Comparison of ENCODE assay signal across 14 cellular contexts in the genomic region with DNA sequence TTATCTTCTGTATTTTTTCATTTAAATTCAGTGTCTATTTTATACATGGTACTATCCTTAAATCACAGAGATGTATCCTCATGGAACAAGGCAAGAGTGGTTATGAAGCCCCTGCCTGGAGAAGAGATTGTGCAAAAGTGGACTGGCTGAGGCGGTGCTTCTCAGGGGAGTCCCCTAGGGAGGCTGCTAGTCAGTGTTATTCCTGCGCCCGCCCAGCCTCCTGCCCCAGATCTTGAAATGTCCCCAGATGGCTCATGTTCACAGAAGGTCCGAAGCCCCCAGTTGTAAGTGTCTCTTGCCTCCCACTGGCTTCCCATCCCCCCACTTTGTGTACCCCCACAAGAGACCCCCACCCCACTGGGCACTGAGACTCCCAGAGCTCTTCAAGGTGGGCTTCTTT.
DNase-seq lines count a peak whose midpoint lies in the region; ATAC-seq and TF ChIP-seq lines count a peak whose summit lies in the region.
"Had no signal": no experiment of that assay in that cellular context is flagged by ENCODE, and none has a peak within 500 bp of the region (broad histone marks: within the 10 kb centered on the region; RNA-seq: fewer than 3 reads in every experiment).

No MANE protein-coding gene starts in this region.

- TF ChIP-seq POLR2A in esophagus muscularis mucosa (IDR thresholded peaks at IDR 0.05; ENCODE audit: low read depth) (no peak), uterus (IDR thresholded peaks at IDR 0.05) (no peak), Peyer's patch (IDR thresholded peaks at IDR 0.05) (no peak)

- H3K9me3 Mint-ChIP-seq in stimulated activated memory B cell treated with anti-CD40 and anti-IgM and Interleukin-4, amounts not matched to agents 10 μg/mL and 1 μg/mL and 100 μg/mL, for 72 hours = peaks cover 4% of the 10 kb centered on the region

- peaks cover 9 to 38% (median 32%) of the 10 kb centered on the region in 4 donors for H3K4me1 ChIP-seq in esophagus muscularis mucosa
- no peaks in the 10 kb centered on the region for H3K4me1 ChIP-seq in left ventricle myocardium inferior
- H3K4me1 ChIP-seq in rectal smooth muscle tissue (ENCODE audit: control insufficient read depth, insufficient read depth, low read length) = peaks cover 7% of the 10 kb centered on the region
- H3K4me1 ChIP-seq in uterus = peaks cover 13% of the 10 kb centered on the region in 2 donors
- H3K4me1 ChIP-seq in Peyer's patch = no peaks in the 10 kb centered on the region
- H3K4me1 ChIP-seq: A549, BE2C had no signal

- no peak overlapping the region for H3K27ac Mint-ChIP-seq in stimulated activated memory B cell treated with anti-CD40 and anti-IgM and Interleukin-4, amounts not matched to agents 10 μg/mL and 1 μg/mL and 100 μg/mL, for 72 hours
- H3K27ac Mint-ChIP-seq: CD4-positive, alpha-beta memory T cell had no signal

- TF ChIP-seq CTCF in esophagus muscularis mucosa (IDR thresholded peaks at IDR 0.05) (no peak), left ventricle myocardium inferior (IDR thresholded peaks at IDR 0.05; ENCODE audit: borderline replicate concordance) (no peak), uterus (IDR thresholded peaks at IDR 0.05) (no peak), Peyer's patch (IDR thresholded peaks at IDR 0.05) (no peak)

- no peak for ATAC-seq in stimulated activated memory B cell treated with anti-CD40 and anti-IgM and Interleukin-4, amounts not matched to agents 10 μg/mL and 1 μg/mL and 100 μg/mL, for 72 hours
- ATAC-seq: A549, GM12878, HCT116 had no signal

- no peaks in the 10 kb centered on the region for H3K36me3 Mint-ChIP-seq in stimulated activated memory B cell treated with anti-CD40 and anti-IgM and Interleukin-4, amounts not matched to agents 10 μg/mL and 1 μg/mL and 100 μg/mL, for 72 hours
- H3K36me3 Mint-ChIP-seq: CD4-positive, alpha-beta memory T cell had no signal

- H3K4me1 Mint-ChIP-seq in stimulated activated memory B cell treated with anti-CD40 and anti-IgM and Interleukin-4, amounts not matched to agents 10 μg/mL and 1 μg/mL and 100 μg/mL, for 72 hours = no peaks in the 10 kb centered on the region
- H3K4me1 Mint-ChIP-seq: CD4-positive, alpha-beta memory T cell had no signal

- H3K9ac ChIP-seq in rectal smooth muscle tissue (ENCODE audit: low read length) = no peak overlapping the region

- H3K27me3 Mint-ChIP-seq in stimulated activated memory B cell treated with anti-CD40 and anti-IgM and Interleukin-4, amounts not matched to agents 10 μg/mL and 1 μg/mL and 100 μg/mL, for 72 hours = peaks cover 48% of the 10 kb centered on the region

- no peak overlapping the region for H3K4me3 Mint-ChIP-seq in stimulated activated memory B cell treated with anti-CD40 and anti-IgM and Interleukin-4, amounts not matched to agents 10 μg/mL and 1 μg/mL and 100 μg/mL, for 72 hours
- H3K4me3 Mint-ChIP-seq: CD4-positive, alpha-beta memory T cell had no signal

- TF ChIP-seq EP300 in esophagus muscularis mucosa (IDR thresholded peaks at IDR 0.05) = no peak

- WGBS in esophagus muscularis mucosa = 79% methylated on average over 4 of the region's 4 CpGs

- H3K4me3 ChIP-seq in esophagus muscularis mucosa = no peak overlapping the region
- H3K4me3 ChIP-seq in left ventricle myocardium inferior = no peak overlapping the region
- no peak overlapping the region for H3K4me3 ChIP-seq in rectal smooth muscle tissue (ENCODE audit: low read length)
- no peak overlapping the region for H3K4me3 ChIP-seq in uterus
- H3K4me3 ChIP-seq in Peyer's patch = no peak overlapping the region
- H3K4me3 ChIP-seq: A549, GM12878 had no signal

- intact Hi-C loops in esophagus muscularis mucosa (cut with DNase I) = no loop called here
- intact Hi-C loops in left ventricle myocardium inferior (cut with micrococcal nuclease) = no loop called here
- intact Hi-C loops in uterus (cut with DNase I; ENCODE audit: low total_unique reads) = no loop called here
- intact Hi-C loops in posterior cingulate gyrus (cut with DNase I) = no loop called here

- no peaks in the 10 kb centered on the region for H3K36me3 ChIP-seq in esophagus muscularis mucosa
- no peaks in the 10 kb centered on the region for H3K36me3 ChIP-seq in left ventricle myocardium inferior
- no peaks in the 10 kb centered on the region for H3K36me3 ChIP-seq in rectal smooth muscle tissue (ENCODE audit: control insufficient read depth, insufficient read depth, low read length)
- no peaks in the 10 kb centered on the region for H3K36me3 ChIP-seq in uterus
- no peaks in the 10 kb centered on the region for H3K36me3 ChIP-seq in Peyer's patch
- H3K36me3 ChIP-seq: BE2C had no signal

- DNase-seq in esophagus muscularis mucosa (ENCODE audit: extremely low spot score) = peak; percentile 80
- no peak for DNase-seq in left ventricle myocardium inferior
- DNase-seq in uterus = no peak
- DNase-seq in posterior cingulate gyrus = no peak
- no peak for DNase-seq in Peyer's patch
- DNase-seq: BE2C; CD4-positive, alpha-beta memory T cell; DMS79 had no signal

- H3K27ac ChIP-seq in esophagus muscularis mucosa (replicated peaks in 1 of 4) (no peak overlapping the region), left ventricle myocardium inferior (replicated peaks) (peak overlapping the region; percentile 57), rectal smooth muscle tissue (ENCODE audit: low read depth, low read length) (peak overlapping the region; percentile 50), uterus (peak overlapping the region; percentile 77 to 87), Peyer's patch (no peak overlapping the region)
- H3K27ac ChIP-seq: A549, C4-2B had no signal

- H3K27me3 ChIP-seq in esophagus muscularis mucosa = no peaks in the 10 kb centered on the region
- no peaks in the 10 kb centered on the region for H3K27me3 ChIP-seq in left ventricle myocardium inferior (ENCODE audit: low read depth)
- H3K27me3 ChIP-seq in rectal smooth muscle tissue (ENCODE audit: control insufficient read depth, insufficient read depth, low read length) = no peaks in the 10 kb centered on the region
- no peaks in the 10 kb centered on the region for H3K27me3 ChIP-seq in uterus
- H3K27me3 ChIP-seq in Peyer's patch = no peaks in the 10 kb centered on the region
- H3K27me3 ChIP-seq: BE2C had no signal

- H3K9me3 ChIP-seq in esophagus muscularis mucosa (peaks cover 0 to 9% (median 0%) of the 10 kb centered on the region in 4 donors), left ventricle myocardium inferior (replicated peaks) (peaks cover 6% of the 10 kb centered on the region), uterus (no peaks in the 10 kb centered on the region), Peyer's patch (no peaks in the 10 kb centered on the region)
- H3K9me3 ChIP-seq: BE2C had no signal

Comparison
In these comparisons a context has a peak if more than half of its experiments do, and no peak if none do; other contexts are left out.
1. H3K27ac ChIP-seq: peak in left ventricle myocardium inferior (single experiment), rectal smooth muscle tissue (single experiment) and uterus (2 of 2); none in esophagus muscularis mucosa (0 of 4) and Peyer's patch (0 of 4).